Comparison of ENCODE assay signal across 10 cellular contexts in the genomic region with DNA sequence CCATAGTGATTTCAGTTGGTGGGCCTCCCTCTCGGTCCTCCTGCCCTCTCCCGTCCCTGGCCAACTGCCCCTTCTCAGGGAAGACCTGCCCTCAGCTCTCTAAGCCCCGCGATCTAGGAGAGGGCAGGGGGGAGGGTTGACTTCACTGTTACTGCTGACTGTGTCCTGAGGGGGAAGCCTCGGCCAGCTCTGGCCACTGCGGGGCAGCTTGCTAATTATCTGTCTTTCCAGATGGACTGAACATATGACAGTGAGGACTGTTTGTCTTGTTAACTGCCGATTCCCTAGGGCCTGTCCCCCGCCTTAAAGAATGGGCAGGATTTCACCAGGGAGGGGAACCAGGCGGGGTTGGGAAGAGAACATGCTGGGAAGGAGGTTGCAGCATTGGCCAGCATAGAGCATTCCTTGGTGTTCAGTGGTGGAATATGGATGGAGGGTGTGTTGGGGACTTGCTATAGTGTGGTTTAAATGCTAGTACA. TPM values are rescaled to one million over a fixed set of nuclear protein-coding genes. Genes with fewer than 3 reads are reported as not detected.
A peak's percentile ranks its signal among the peaks of the same experiment; 100 is the strongest.
DNase-seq lines count a peak whose midpoint lies in the region; ATAC-seq, FAIRE-seq and TF ChIP-seq lines count a peak whose summit lies in the region.
"Had no signal": no experiment of that assay in that cellular context is flagged by ENCODE, and none has a peak within 500 bp of the region (broad histone marks: within the 10 kb centered on the region; RNA-seq: fewer than 3 reads in every experiment).

No MANE protein-coding gene starts in this region.

- no peak overlapping the region for H3K27ac Mint-ChIP-seq in neural progenitor cell

- H3K4me1 ChIP-seq in esophagus squamous epithelium (peaks cover 4 to 32% (median 10%) of the 10 kb centered on the region in 3 donors), neural progenitor cell (peaks cover 30% of the 10 kb centered on the region)

- H3K36me3 ChIP-seq in esophagus squamous epithelium (peaks cover 0 to 49% (median 6%) of the 10 kb centered on the region in 3 donors), neural progenitor cell (no peaks in the 10 kb centered on the region)

- H3K4me3 Mint-ChIP-seq in neural progenitor cell, result no peak overlapping the region
- H3K4me3 Mint-ChIP-seq: neural crest cell had no signal

- H3K36me3 Mint-ChIP-seq in neural progenitor cell, result no peaks in the 10 kb centered on the region

- no peaks in the 10 kb centered on the region for H3K9me3 Mint-ChIP-seq in neural progenitor cell
- H3K9me3 Mint-ChIP-seq: neural crest cell had no signal

- H3K4me1 Mint-ChIP-seq in neural progenitor cell, result peaks cover 26% of the 10 kb centered on the region

- no peaks in the 10 kb centered on the region for H4K20me1 ChIP-seq in neural progenitor cell (ENCODE audit: low read depth)

- FAIRE-seq in HTR-8/SVneo (lab: Jason Lieb, UNC), result no peak

- no peak for TF ChIP-seq POLR2A in esophagus squamous epithelium (IDR thresholded peaks at IDR 0.05)

- H3K9ac ChIP-seq in neural progenitor cell, result no peak overlapping the region

- H3K27me3 Mint-ChIP-seq in neural progenitor cell (ENCODE audit: insufficient read depth, low read depth), result no peaks in the 10 kb centered on the region

- H3K27me3 ChIP-seq in esophagus squamous epithelium (no peaks in the 10 kb centered on the region), neural progenitor cell (no peaks in the 10 kb centered on the region)

- no peaks in the 10 kb centered on the region for H3K79me2 ChIP-seq in neural progenitor cell (ENCODE audit: low read depth)

- no peak for ATAC-seq in GM19351 (IDR thresholded peaks at IDR 0.05; ENCODE audit: unreplicated experiment)

- H3K27ac ChIP-seq in esophagus squamous epithelium (peak overlapping the region in 3 of 4 donors; percentile 30 to 69 (median 61)), neural progenitor cell (no peak overlapping the region)

- TF ChIP-seq CTCF in esophagus squamous epithelium (IDR thresholded peaks at IDR 0.05) (no peak), neural progenitor cell (IDR thresholded peaks at IDR 0.05) (peak; percentile 5)

- H3K4me3 ChIP-seq in esophagus squamous epithelium (no peak overlapping the region), neural progenitor cell (no peak overlapping the region)

- intact Hi-C loops in esophagus squamous epithelium (cut with DNase I), result no loop called here

- no peak overlapping the region for H2AFZ ChIP-seq in neural progenitor cell (replicated peaks)

- 80 to 95% methylated on average over 1 to 3 of the region's 9 CpGs for WGBS in esophagus squamous epithelium, 2 donors

- H3K9me3 ChIP-seq in esophagus squamous epithelium (no peaks in the 10 kb centered on the region), neural progenitor cell (ENCODE audit: low read depth) (no peaks in the 10 kb centered on the region)

- H3F3A ChIP-seq in neural progenitor cell (ENCODE audit: low read depth), result peaks cover 17% of the 10 kb centered on the region

- peak; percentile 23 for DNase-seq in COR-L47 (lab: John Stamatoyannopoulos, UW)
- peak; percentile 74 for DNase-seq in NCI-H82 treated with DMSO at 0.1 percent for 48 hours (lab: John Stamatoyannopoulos, UW; ENCODE audit: unreplicated experiment)
- no peak for DNase-seq in esophagus squamous epithelium (lab: John Stamatoyannopoulos, UW)
- peak; percentile 56 for DNase-seq in neural progenitor cell (ENCODE audit: low spot score)
- no peak for DNase-seq in NCI-H2029 (lab: John Stamatoyannopoulos, UW)
- DNase-seq in SK-N-DZ (ENCODE audit: low spot score), result no peak
- no peak for DNase-seq in HTR-8/SVneo (ENCODE audit: insufficient read length, low spot score)
- DNase-seq: activated naive CD4-positive, alpha-beta T cell treated with Interleukin-2 at 50 U/mL for 16 hours had no signal

- H3K4me2 ChIP-seq in neural progenitor cell, result peak overlapping the region; percentile 49

RNA-seq across cellular contexts. Expression of gene NIPAL3, which starts 22.9 kb away (rescaled TPM):
- total RNA-seq in esophagus squamous epithelium (10 to 100 TPM; 25.0 to 36.5 (median 31.3) TPM), neural progenitor cell (ENCODE audit: low replicate concordance) (6.9 and 12.1 TPM in 2 replicates)
- polyA plus RNA-seq in SK-N-DZ (2014; cell fraction: cytosol; rRNA removed), result 11.7 and 12.2 TPM in 2 replicates
- 4.4 and 5.4 TPM in 2 replicates for polyA plus RNA-seq in SK-N-DZ (2014; cell fraction: nucleus; rRNA removed)

RNA-seq across cellular contexts. Expression of gene STPG1, which starts 24.9 kb away (rescaled TPM):
- total RNA-seq in esophagus squamous epithelium, result 1 to 10 TPM; 2.6 to 6.9 (median 5.6) TPM
- 12.7 and 15.9 TPM in 2 replicates for total RNA-seq in neural progenitor cell (ENCODE audit: low replicate concordance)
- polyA plus RNA-seq in SK-N-DZ (2014; cell fraction: cytosol; rRNA removed), result 3.5 and 4.0 TPM in 2 replicates
- 0.99 and 2.4 TPM in 2 replicates for polyA plus RNA-seq in SK-N-DZ (2014; cell fraction: nucleus; rRNA removed)

Comparison
In these comparisons a context has a peak if more than half of its experiments do, and no peak if none do; other contexts are left out.
1. DNase-seq: peak in COR-L47 (single experiment), NCI-H82 treated with DMSO at 0.1 percent for 48 hours (single experiment) and neural progenitor cell (single experiment); none in esophagus squamous epithelium (single experiment), NCI-H2029 (single experiment), SK-N-DZ (single experiment) and HTR-8/SVneo (single experiment).